Comparison of ENCODE assay signal across 1 cellular context in genomic region chr19:33241530-33242101, GRCh38.
TF ChIP-seq lines count a peak whose summit lies in the region.

No MANE protein-coding gene starts in this region.

TF ChIP-seq in K562, 482 proteins besides CTCF, POLR2A, EP300 and RAD21 (continued from another document and continues in another):
- TF ChIP-seq TFAM (CRISPR knock-in tag; conservative IDR thresholded peaks at IDR 0.05) (no peak), RNF219 (CRISPR knock-in tag; IDR thresholded peaks at IDR 0.05) (no peak), MTA3 (IDR thresholded peaks at IDR 0.05; ENCODE audit: borderline replicate concordance) (no peak), LCOR (CRISPR knock-in tag; IDR thresholded peaks at IDR 0.05) (no peak), IFI16 (CRISPR knock-in tag; IDR thresholded peaks at IDR 0.05) (no peak), DEAF1 (CRISPR knock-in tag; IDR thresholded peaks at IDR 0.05) (peak; percentile 71), ZNF384 (IDR thresholded peaks at IDR 0.05; ENCODE audit: low read depth, low read length) (no peak), NCOA2 (IDR thresholded peaks at IDR 0.05; ENCODE audit: partially characterized antibody in 2 of 2) (no peak), ZNF3 (CRISPR knock-in tag; IDR thresholded peaks at IDR 0.05) (no peak), EGR1 (conservative IDR thresholded peaks at IDR 0.05) (peak; percentile 83), ZC3H11A (IDR thresholded peaks at IDR 0.05; ENCODE audit: low read depth, low read length) (no peak), ZBTB12 (CRISPR knock-in tag; IDR thresholded peaks at IDR 0.05) (no peak), ZNF121 (CRISPR knock-in tag; conservative IDR thresholded peaks at IDR 0.05) (no peak), MYBL2 (IDR thresholded peaks at IDR 0.05; ENCODE audit: low read depth) (no peak), MYBL2 (CRISPR knock-in tag; IDR thresholded peaks at IDR 0.05; ENCODE audit: borderline replicate concordance) (no peak), NCOA4 (IDR thresholded peaks at IDR 0.05; ENCODE audit: partially characterized antibody) (no peak), ZNF740 (CRISPR knock-in tag; IDR thresholded peaks at IDR 0.05) (peak; percentile 100), ZNF740 (tag; IDR thresholded peaks at IDR 0.05) (peak in 1 of 2 experiments; percentile 96; a peak in 2 of 4 replicates), ZNF695 (CRISPR knock-in tag; IDR thresholded peaks at IDR 0.05) (no peak), SMC3 (conservative IDR thresholded peaks at IDR 0.05; ENCODE audit: insufficient read depth, low read depth, low read length) (peak; percentile 81), ARID2 (IDR thresholded peaks at IDR 0.05) (peak; percentile 79; the same call in 1 of the 2 replicates), MCM7 (IDR thresholded peaks at IDR 0.05) (no peak), ZFP36 (IDR thresholded peaks at IDR 0.05; ENCODE audit: low read depth, low read length, partially characterized antibody) (no peak), CAMTA2 (CRISPR knock-in tag; conservative IDR thresholded peaks at IDR 0.05) (no peak), THRAP3 (IDR thresholded peaks at IDR 0.05; ENCODE audit: borderline replicate concordance) (no peak), SREBF1 (IDR thresholded peaks at IDR 0.05; ENCODE audit: borderline replicate concordance, low read depth, low read length) (no peak), EWSR1 (IDR thresholded peaks at IDR 0.05; ENCODE audit: borderline replicate concordance, low read depth, partially characterized antibody) (no peak), XRCC5 (IDR thresholded peaks at IDR 0.05; ENCODE audit: low read depth, low read length) (no peak), UBTF (IDR thresholded peaks at IDR 0.05; ENCODE audit: borderline replicate concordance in 1 of 2, low read depth in 2 of 2, low read length in 2 of 2) (no peak), DIDO1 (tag; IDR thresholded peaks at IDR 0.05; ENCODE audit: low read depth) (no peak), CBX8 (IDR thresholded peaks at IDR 0.05; ENCODE audit: borderline replicate concordance, extremely low read depth, low read depth, low read length, poor library complexity, severe bottlenecking) (no peak), HLTF (IDR thresholded peaks at IDR 0.05) (no peak), ZNF512 (tag; IDR thresholded peaks at IDR 0.05) (no peak), ZBTB7A (IDR thresholded peaks at IDR 0.05; ENCODE audit: borderline replicate concordance, control insufficient read depth, low read depth, low read length) (peak; percentile 34; the same call in 1 of the 2 replicates), MED1 (CRISPR knock-in tag; IDR thresholded peaks at IDR 0.05; ENCODE audit: borderline replicate concordance) (no peak), ZBTB8A (IDR thresholded peaks at IDR 0.05; ENCODE audit: partially characterized antibody) (no peak), CTBP1 (IDR thresholded peaks at IDR 0.05; ENCODE audit: borderline replicate concordance) (no peak), CHD7 (IDR thresholded peaks at IDR 0.05; ENCODE audit: low read depth, low read length) (no peak), XRCC3 (IDR thresholded peaks at IDR 0.05) (no peak), ATF2 (CRISPR knock-in tag; IDR thresholded peaks at IDR 0.05) (no peak)
